ENCODE assay signal across 28 cellular contexts in the genomic region with DNA sequence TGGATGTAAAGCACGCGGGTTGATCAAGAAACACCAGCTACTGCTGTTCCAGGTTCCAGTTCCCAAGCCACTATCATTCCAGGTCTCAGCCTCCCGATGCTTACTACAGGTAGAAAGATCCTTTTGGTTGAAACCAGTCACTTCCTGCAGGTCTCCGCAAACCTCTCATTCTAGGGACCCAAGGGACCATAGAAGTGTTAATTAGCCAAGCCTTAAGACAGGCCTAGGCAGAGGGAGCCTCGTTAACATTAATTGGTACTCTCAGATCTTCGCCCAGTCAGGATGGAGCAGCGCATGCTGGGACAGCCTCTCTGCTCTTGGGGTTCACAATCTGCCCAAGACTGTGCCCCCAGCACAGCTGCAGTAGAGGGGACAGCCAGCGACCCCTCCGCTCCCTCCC. TPM values are rescaled to one million over a fixed set of nuclear protein-coding genes. Genes with fewer than 3 reads are reported as not detected.
DNase-seq lines count a peak whose midpoint lies in the region; ATAC-seq and TF ChIP-seq lines count a peak whose summit lies in the region.
"Had no signal": no experiment of that assay in that cellular context is flagged by ENCODE, and none has a peak within 500 bp of the region (broad histone marks: within the 10 kb centered on the region; RNA-seq: fewer than 3 reads in every experiment).

No MANE protein-coding gene starts in this region.

- DNase-seq in NCI-H1436 (lab: John Stamatoyannopoulos, UW): peak; percentile 27
- no peak for DNase-seq in WTC11 (ENCODE audit: low spot score)
- peak; percentile 31 for DNase-seq in spleen
- DNase-seq in NK-92 (lab: John Stamatoyannopoulos, UW; ENCODE audit: unreplicated experiment): no peak
- DNase-seq in NCI-H2196 (lab: John Stamatoyannopoulos, UW; ENCODE audit: unreplicated experiment): no peak
- DNase-seq: C1 segment of cervical spinal cord; CD4-positive, alpha-beta memory T cell; COR-L47; DMS53; H9; HFFc6; MM.1S; NCI-H1694 treated with DMSO at 0.1 percent for 48 hours; NCI-H2081; NCI-H345; NCI-H510A treated with DMSO at 0.1 percent for 48 hours; NCI-H774; NK-92 treated with Interleukin-12 subunit alpha and Interleukin-12 subunit beta, amount 100 ng/mL, for 24 hours; PC-3; Right ventricle myocardium superior had no signal

- H3K9me3 Mint-ChIP-seq in WTC11: no peaks in the 10 kb centered on the region
- H3K9me3 Mint-ChIP-seq: CD4-positive, alpha-beta memory T cell; HFFc6 had no signal

- H3K4me1 Mint-ChIP-seq in WTC11: peaks cover 47% of the 10 kb centered on the region
- H3K4me1 Mint-ChIP-seq: CD4-positive, alpha-beta memory T cell had no signal

- H3K27ac ChIP-seq in mucosa of rectum (ENCODE audit: low read depth in 2 of 2, low read length in 2 of 2) (peak overlapping the region; percentile 25 to 79), spleen (no peak overlapping the region)
- H3K27ac ChIP-seq: KMS-11, SJSA1 had no signal

- H3K36me3 Mint-ChIP-seq in WTC11: no peaks in the 10 kb centered on the region
- H3K36me3 Mint-ChIP-seq: CD4-positive, alpha-beta memory T cell had no signal

- no peak for TF ChIP-seq POLR2A in spleen (IDR thresholded peaks at IDR 0.05)

- peaks cover 26 to 49% of the 10 kb centered on the region in 2 donors for H3K4me1 ChIP-seq in mucosa of rectum (ENCODE audit: control insufficient read depth in 2 of 2, insufficient read depth in 2 of 2, low read length in 2 of 2)
- H3K4me1 ChIP-seq in spleen: peaks cover 0 to 3% (median 0%) of the 10 kb centered on the region in 6 donors
- H3K4me1 ChIP-seq: SJSA1 had no signal

- H3K9me3 ChIP-seq in mucosa of rectum (ENCODE audit: control insufficient read depth in 2 of 2, low read length in 2 of 2) (no peaks in the 10 kb centered on the region), spleen (no peaks in the 10 kb centered on the region)
- H3K9me3 ChIP-seq: SJSA1 had no signal

- no peak for TF ChIP-seq CTCF in WTC11 (IDR thresholded peaks at IDR 0.05)
- no peak for TF ChIP-seq CTCF in spleen (IDR thresholded peaks at IDR 0.05 in 8 of 11, conservative IDR thresholded peaks at IDR 0.05 in 3 of 11)

- peaks cover 93% of the 10 kb centered on the region for H3K27me3 Mint-ChIP-seq in WTC11 (ENCODE audit: low read depth)

- no peak overlapping the region for H3K4me3 ChIP-seq in mucosa of rectum (ENCODE audit: low read length in 2 of 2)
- H3K4me3 ChIP-seq in spleen: no peak overlapping the region
- H3K4me3 ChIP-seq: SJSA1 had no signal

- no peak overlapping the region for H3K9ac ChIP-seq in mucosa of rectum (ENCODE audit: low read depth in 1 of 2, low read length in 2 of 2)
- H3K9ac ChIP-seq: KMS-11 had no signal

- 80 to 92% (median 88%) methylated on average over 6 to 9 of the region's 9 CpGs for WGBS in spleen, 5 donors

- no peak overlapping the region for H3K4me3 Mint-ChIP-seq in WTC11
- H3K4me3 Mint-ChIP-seq: CD4-positive, alpha-beta memory T cell; HFFc6 had no signal

- H3K27ac Mint-ChIP-seq in WTC11: no peak overlapping the region
- H3K27ac Mint-ChIP-seq: CD4-positive, alpha-beta memory T cell; H9; HFFc6 had no signal

- CTCF ChIA-PET in WTC11 (lab: Charles Lee): interaction anchor here (11.0 kb wide), 1 partner anchor 19 kb away, joined by 109 read pairs; no protein-coding TSS in a partner anchor

- H3K36me3 ChIP-seq in mucosa of rectum (ENCODE audit: control insufficient read depth in 2 of 2, insufficient read depth in 2 of 2, low read length in 2 of 2) (no peaks in the 10 kb centered on the region), spleen (no peaks in the 10 kb centered on the region)
- H3K36me3 ChIP-seq: SJSA1 had no signal

- intact Hi-C loops in spleen (cut with DNase I; ENCODE audit: low total_unique reads): no loop called here

- ATAC-seq in WTC11 (peak; percentile 31), HG03378 (IDR thresholded peaks at IDR 0.05; ENCODE audit: unreplicated experiment) (no peak)
- ATAC-seq: PC-3 had no signal

- POLR2A ChIA-PET in WTC11 (lab: Charles Lee): no interaction called here

- H3K27me3 ChIP-seq in mucosa of rectum (ENCODE audit: control insufficient read depth in 2 of 2, insufficient read depth in 2 of 2, low read length in 2 of 2) (no peaks in the 10 kb centered on the region), spleen (replicated peaks in 1 of 7) (peaks cover 0 to 15% (median 0%) of the 10 kb centered on the region in 7 donors)
- H3K27me3 ChIP-seq: SJSA1 had no signal

TF ChIP-seq in WTC11, 78 proteins besides CTCF, POLR2A, EP300 and RAD21:
- peak; percentile 81; the same call in 1 of the 2 replicates for TF ChIP-seq ZNF121 (CRISPR knock-in tag; IDR thresholded peaks at IDR 0.05)
- no peak for TF ChIP-seq TCF7 (CRISPR knock-in tag; IDR thresholded peaks at IDR 0.05; ENCODE audit: low read depth)
- TF ChIP-seq, protein P1, sequence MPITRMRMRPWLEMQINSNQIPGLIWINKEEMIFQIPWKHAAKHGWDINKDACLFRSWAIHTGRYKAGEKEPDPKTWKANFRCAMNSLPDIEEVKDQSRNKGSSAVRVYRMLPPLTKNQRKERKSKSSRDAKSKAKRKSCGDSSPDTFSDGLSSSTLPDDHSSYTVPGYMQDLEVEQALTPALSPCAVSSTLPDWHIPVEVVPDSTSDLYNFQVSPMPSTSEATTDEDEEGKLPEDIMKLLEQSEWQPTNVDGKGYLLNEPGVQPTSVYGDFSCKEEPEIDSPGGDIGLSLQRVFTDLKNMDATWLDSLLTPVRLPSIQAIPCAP (CRISPR knock-in tag; IDR thresholded peaks at IDR 0.05): no peak
- TF ChIP-seq, protein P2, sequence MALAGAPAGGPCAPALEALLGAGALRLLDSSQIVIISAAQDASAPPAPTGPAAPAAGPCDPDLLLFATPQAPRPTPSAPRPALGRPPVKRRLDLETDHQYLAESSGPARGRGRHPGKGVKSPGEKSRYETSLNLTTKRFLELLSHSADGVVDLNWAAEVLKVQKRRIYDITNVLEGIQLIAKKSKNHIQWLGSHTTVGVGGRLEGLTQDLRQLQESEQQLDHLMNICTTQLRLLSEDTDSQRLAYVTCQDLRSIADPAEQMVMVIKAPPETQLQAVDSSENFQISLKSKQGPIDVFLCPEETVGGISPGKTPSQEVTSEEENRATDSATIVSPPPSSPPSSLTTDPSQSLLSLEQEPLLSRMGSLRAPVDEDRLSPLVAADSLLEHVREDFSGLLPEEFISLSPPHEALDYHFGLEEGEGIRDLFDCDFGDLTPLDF (CRISPR knock-in tag; IDR thresholded peaks at IDR 0.05): no peak
- TF ChIP-seq ZBTB21 (CRISPR knock-in tag; IDR thresholded peaks at IDR 0.05; ENCODE audit: borderline replicate concordance): no peak
- TF ChIP-seq, protein P3, sequence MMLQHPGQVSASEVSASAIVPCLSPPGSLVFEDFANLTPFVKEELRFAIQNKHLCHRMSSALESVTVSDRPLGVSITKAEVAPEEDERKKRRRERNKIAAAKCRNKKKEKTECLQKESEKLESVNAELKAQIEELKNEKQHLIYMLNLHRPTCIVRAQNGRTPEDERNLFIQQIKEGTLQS (CRISPR knock-in tag; conservative IDR thresholded peaks at IDR 0.05): no peak

RNA-seq across cellular contexts. Expression of a gene that starts 11.2 kb away (rescaled TPM):
- total RNA-seq in WTC11 (2021) (3.2 to 5.6 TPM (median 4.2 TPM) in 3 replicates), spleen (100 to 1,000 TPM in 1 of 7 donors, 10 to 100 TPM in 6; 28.3 to 148 (median 82.6) TPM)
- 10 to 100 TPM; 10.6 to 44.1 (median 20.5) TPM for polyA plus RNA-seq in spleen

RNA-seq across cellular contexts. Expression of a gene that starts 40.3 kb away (rescaled TPM):
- total RNA-seq in WTC11 (2021) (0.37 to 0.78 TPM (median 0.61 TPM) in 3 replicates), spleen (under 1 TPM in 3 of 7 donors, not detected in 4; 0.22 to 0.27 (median 0.26) TPM)
- polyA plus RNA-seq in spleen: under 1 TPM; 0.04 to 0.16 (median 0.05) TPM
- total RNA-seq: A673; CD4-positive, alpha-beta memory T cell; Daoy; G401; HFFc6; Right ventricle myocardium superior; RPMI7951; SJSA1 had no signal
- polyA plus RNA-seq: CD4-positive, alpha-beta memory T cell had no signal

Comparison
In these comparisons a context has a peak if more than half of its experiments do, and no peak if none do; other contexts are left out.
1. DNase-seq: peak in NCI-H1436 (single experiment) and spleen (single experiment); none in WTC11 (single experiment), NK-92 (single experiment) and NCI-H2196 (single experiment).
2. H3K27ac ChIP-seq: peak in mucosa of rectum (2 of 2); none in spleen (0 of 8).